In genomic region chr17:81918762-81919545, GRCh38 we compare ENCODE assay signal across 11 cellular contexts. TPM values are rescaled to one million over a fixed set of nuclear protein-coding genes. Genes with fewer than 3 reads are reported as not detected.
A peak's percentile ranks its signal among the peaks of the same experiment; 100 is the strongest.
DNase-seq lines count a peak whose midpoint lies in the region; ATAC-seq, FAIRE-seq and TF ChIP-seq lines count a peak whose summit lies in the region.
"Had no signal": no experiment of that assay in that cellular context is flagged by ENCODE, and none has a peak within 500 bp of the region (broad histone marks: within the 10 kb centered on the region; RNA-seq: fewer than 3 reads in every experiment).

No MANE protein-coding gene starts in this region.

- no peak for TF ChIP-seq POLR2A in K562 (conservative IDR thresholded peaks at IDR 0.05)
- no peak for TF ChIP-seq POLR2A in testis (IDR thresholded peaks at IDR 0.05)

- H3K79me2 ChIP-seq in K562 (ENCODE audit: control insufficient read depth, insufficient read depth, low read length) = peaks cover 81% of the 10 kb centered on the region

- H3K27ac Mint-ChIP-seq in Caco-2 (ENCODE audit: unreplicated experiment) = peak overlapping the region; percentile 90
- H3K27ac Mint-ChIP-seq in IgD-negative memory B cell = peak overlapping the region in 1 of 3 donors; percentile 84
- no peak overlapping the region for H3K27ac Mint-ChIP-seq in nephron

- H3K4me3 ChIP-seq in Caco-2 (ENCODE audit: low read depth, low read length) (no peak overlapping the region), K562 (no peak overlapping the region), testis (no peak overlapping the region)

- H3K36me3 ChIP-seq in Caco-2 (ENCODE audit: control insufficient read depth, insufficient read depth, low read length) = peaks cover 14% of the 10 kb centered on the region
- peaks cover 69% of the 10 kb centered on the region for H3K36me3 ChIP-seq in K562 (ENCODE audit: control insufficient read depth, insufficient read depth, low read length)
- H3K36me3 ChIP-seq in testis (ENCODE audit: low read depth, missing control alignments) = no peaks in the 10 kb centered on the region

- 55% methylated on average over 15 of the region's 15 CpGs for WGBS in K562 (ENCODE audit: insufficient coverage, low coverage, missing lambda C conversion rate)
- WGBS in testis, 2 donors = 76 to 86% methylated on average over 15 of the region's 15 CpGs

- FAIRE-seq in K562 (lab: Jason Lieb, UNC) = peak; percentile 61
- FAIRE-seq: G401.6, keratinocyte had no signal

- H3K4me1 ChIP-seq in Caco-2 (peaks cover 17% of the 10 kb centered on the region), K562 (replicated peaks in 1 of 2; ENCODE audit: control insufficient read depth in 2 of 2, insufficient read depth in 2 of 2, low read length in 2 of 2) (peaks cover 39 to 90% of the 10 kb centered on the region in 2 experiments), testis (peaks cover 28% of the 10 kb centered on the region)

- no peak overlapping the region for H2AFZ ChIP-seq in K562 (ENCODE audit: low read depth, low read length)

- no peak for TF ChIP-seq RAD21 in K562 (CRISPR knock-in tag; conservative IDR thresholded peaks at IDR 0.05 in 1 of 2, IDR thresholded peaks at IDR 0.05 in 1 of 2)

- CTCF ChIA-PET in Caco-2 (lab: Charles Lee) = no interaction called here
- CTCF ChIA-PET in K562 (lab: Yijun Ruan, JAX; ENCODE audit: low intra/inter-chr PET ratio) = no interaction called here

- H3K4me3 Mint-ChIP-seq in Caco-2 (ENCODE audit: unreplicated experiment) = peak overlapping the region; percentile 93
- H3K4me3 Mint-ChIP-seq in IgD-negative memory B cell = peak overlapping the region in 3 of 4 donors; percentile 34 to 92 (median 67)
- peak overlapping the region; percentile 85 to 88 (median 87) for H3K4me3 Mint-ChIP-seq in nephron

- DNase-seq in Caco-2 = no peak
- DNase-seq in K562 (ENCODE audit: extremely low read depth in 1 of 4, low spot score in 3 of 4) = peak in 1 of 4 experiments; percentile 43
- no peak for DNase-seq in NCI-H1048 (lab: John Stamatoyannopoulos, UW)
- no peak for DNase-seq in cerebellar nuclear complex (lab: John Stamatoyannopoulos, UW)
- no peak for DNase-seq in testis
- DNase-seq: cortex of kidney had no signal

- H3K36me3 Mint-ChIP-seq in Caco-2 (ENCODE audit: insufficient read depth, unreplicated experiment) = peaks cover 88% of the 10 kb centered on the region
- H3K36me3 Mint-ChIP-seq in IgD-negative memory B cell = no peaks in the 10 kb centered on the region
- H3K36me3 Mint-ChIP-seq in nephron (ENCODE audit: low read depth) = peaks cover 24% of the 10 kb centered on the region

- H3K4me2 ChIP-seq in K562 (ENCODE audit: insufficient read depth, low read length) = peak overlapping the region; percentile 9; the same call in 1 of the 2 replicates

- BruUV-seq in Caco-2 (replicated peaks; lab: Mats Ljungman, UMichigan) (no TSS peak), K562 (replicated peaks; lab: Mats Ljungman, UMichigan) (no TSS peak)

- in situ Hi-C loops in K562 (cut with MboI) = no loop called here

- intact Hi-C loops in Caco-2 (cut with micrococcal nuclease; ENCODE audit: unreplicated experiment) (loop anchor here (1.0 kb wide), 1 partner anchor 7 kb away; no protein-coding TSS in a partner anchor), K562 (cut with micrococcal nuclease) (no loop called here), testis (cut with DNase I; ENCODE audit: low total_unique reads) (no loop called here)

- peaks cover 18% of the 10 kb centered on the region; the same call in 1 of the 2 replicates for H4K20me1 ChIP-seq in K562 (replicated peaks; ENCODE audit: control insufficient read depth, insufficient read depth, low read length)

- H3K4me1 Mint-ChIP-seq in Caco-2 (ENCODE audit: low read depth, unreplicated experiment) = peaks cover 29% of the 10 kb centered on the region
- H3K4me1 Mint-ChIP-seq in IgD-negative memory B cell = peaks cover 12 to 18% (median 14%) of the 10 kb centered on the region in 3 donors
- H3K4me1 Mint-ChIP-seq in nephron = peaks cover 17% of the 10 kb centered on the region

- H3K9me3 ChIP-seq in Caco-2 (no peaks in the 10 kb centered on the region), K562 (replicated peaks; ENCODE audit: control insufficient read depth, insufficient read depth, low read depth, low read length) (no peaks in the 10 kb centered on the region), testis (no peaks in the 10 kb centered on the region)

- TF ChIP-seq CTCF in Caco-2 (IDR thresholded peaks at IDR 0.05; ENCODE audit: insufficient read depth in 1 of 2, low read depth in 1 of 2, low read length in 1 of 2, severe bottlenecking in 1 of 2, unreplicated experiment in 1 of 2) (no peak), K562 (IDR thresholded peaks at IDR 0.05 in 2 of 3, conservative IDR thresholded peaks at IDR 0.05 in 1 of 3; ENCODE audit: insufficient read depth in 2 of 3, low read depth in 1 of 3, low read length in 3 of 3) (no peak), nephron (IDR thresholded peaks at IDR 0.05; ENCODE audit: unreplicated experiment in 3 of 3) (no peak), testis (IDR thresholded peaks at IDR 0.05) (no peak)

- peak overlapping the region in 1 of 2 experiments; percentile 73; a peak in 2 of 4 replicates for H3K9ac ChIP-seq in K562 (ENCODE audit: insufficient read depth in 1 of 2, low read depth in 2 of 2, low read length in 2 of 2)

- POLR2A ChIA-PET in Caco-2 (lab: Charles Lee) (no interaction called here), K562 (lab: Yijun Ruan, JAX) (interaction anchor here (1.0 kb wide), 1 partner anchor 14 kb away, joined by 4 read pairs; no protein-coding TSS in a partner anchor)

- ATAC-seq in K562 (no peak), GM19324 (IDR thresholded peaks at IDR 0.05; ENCODE audit: low FRiP score, unreplicated experiment) (no peak)

- H3K27me3 ChIP-seq in Caco-2 (replicated peaks; ENCODE audit: control insufficient read depth, insufficient read depth, low read length) (no peaks in the 10 kb centered on the region), K562 (ENCODE audit: control insufficient read depth in 2 of 2, insufficient read depth in 2 of 2, low read length in 2 of 2) (no peaks in the 10 kb centered on the region), testis (no peaks in the 10 kb centered on the region)

- peaks cover 6% of the 10 kb centered on the region for H3K9me1 ChIP-seq in K562 (ENCODE audit: control insufficient read depth, insufficient read depth, low read length)

- peak overlapping the region; percentile 33; the same call in 1 of the 3 replicates for H3K27ac ChIP-seq in K562 (ENCODE audit: extremely low read depth, low read depth, low read length)
- no peak overlapping the region for H3K27ac ChIP-seq in testis

- H3K9me3 Mint-ChIP-seq in Caco-2 (ENCODE audit: unreplicated experiment) (no peaks in the 10 kb centered on the region), IgD-negative memory B cell (no peaks in the 10 kb centered on the region), nephron (no peaks in the 10 kb centered on the region)

- no peak for TF ChIP-seq EP300 in K562 (IDR thresholded peaks at IDR 0.05; ENCODE audit: low read length)

- H3K27me3 Mint-ChIP-seq in Caco-2 (ENCODE audit: insufficient read depth, unreplicated experiment) = no peaks in the 10 kb centered on the region
- no peaks in the 10 kb centered on the region for H3K27me3 Mint-ChIP-seq in IgD-negative memory B cell
- H3K27me3 Mint-ChIP-seq in nephron (ENCODE audit: low read depth) = peaks cover 4% of the 10 kb centered on the region

RNA-seq across cellular contexts. Expression of gene SIRT7, which starts 1.0 kb away (rescaled TPM):
- total RNA-seq in Caco-2 (2022) (55.6 and 57.4 TPM in 2 replicates), K562 (2014; rRNA removed) (42.2 and 49.3 TPM in 2 replicates), K562 (2014; rRNA removed; fragmentation: Illumina TruSeq; extraction: Trizol) (9.0 and 9.8 TPM in 2 replicates), K562 (2015; rRNA removed; fragmentation: Illumina TruSeq; extraction: Trizol) (23.6 and 24.6 TPM in 2 replicates), K562 (2021) (35.7 and 44.1 TPM in 2 replicates), testis (10 to 100 TPM; 48.4 to 59.3 TPM)
- polyA plus RNA-seq in IgD-negative memory B cell (31.6 TPM), K562 (2011; rRNA removed) (9.3 and 11.7 TPM in 2 replicates), K562 (2014; fragmentation: Illumina TruSeq; extraction: Trizol) (20.3 and 25.7 TPM in 2 replicates), K562 (2014; fragmentation: Nextera tagmentation; extraction: Ambion mirVana) (1 to 10 TPM; 1.6 to 2.0 TPM), K562 (2014; rRNA removed) (43.9 and 54.8 TPM in 2 replicates), testis (ENCODE audit: insufficient read depth, low read depth, low replicate concordance) (34.1 TPM)
- 90.9 and 205 TPM in 2 replicates for total RNA-seq in K562 (2011; cell fraction: chromatin; rRNA removed; ENCODE audit: low replicate concordance)
- total RNA-seq in K562 (2011; cell fraction: nucleolus; rRNA removed) = 97.4 and 110 TPM in 2 replicates
- total RNA-seq in K562 (2011; cell fraction: nucleoplasm; rRNA removed) = 93.3 and 125 TPM in 2 replicates
- polyA plus RNA-seq in K562 (2011; cell fraction: cytosol; rRNA removed) = 11.2 and 16.2 TPM in 2 replicates
- 56.9 and 86.9 TPM in 2 replicates for polyA plus RNA-seq in K562 (2011; cell fraction: nucleus; rRNA removed)
- 36.1 and 36.9 TPM in 2 replicates for polyA plus RNA-seq in K562 (2012)
- polyA minus RNA-seq in K562 (2011; rRNA and poly(A)+ RNA removed) = 18.7 and 21.5 TPM in 2 replicates
- polyA minus RNA-seq in K562 (2011; cell fraction: cytosol; rRNA and poly(A)+ RNA removed) = 22.3 and 25.1 TPM in 2 replicates
- 27.7 and 31.4 TPM in 2 replicates for polyA minus RNA-seq in K562 (2011; cell fraction: nucleus; rRNA and poly(A)+ RNA removed)

RNA-seq across cellular contexts. Expression of gene PCYT2, which starts 7.8 kb away (rescaled TPM):
- total RNA-seq in Caco-2 (2022) (125 and 151 TPM in 2 replicates), K562 (2014; rRNA removed) (123 and 139 TPM in 2 replicates), K562 (2014; rRNA removed; fragmentation: Illumina TruSeq; extraction: Trizol) (42.7 and 57.5 TPM in 2 replicates), K562 (2015; rRNA removed; fragmentation: Illumina TruSeq; extraction: Trizol) (81.7 and 82.5 TPM in 2 replicates), K562 (2021) (125 and 134 TPM in 2 replicates), testis (100 to 1,000 TPM; 171 to 438 TPM)
- polyA plus RNA-seq in IgD-negative memory B cell (20.0 TPM), K562 (2011; rRNA removed) (71.5 and 97.8 TPM in 2 replicates), K562 (2014; fragmentation: Illumina TruSeq; extraction: Trizol) (83.7 and 95.3 TPM in 2 replicates), K562 (2014; fragmentation: Nextera tagmentation; extraction: Ambion mirVana) (1 to 10 TPM in 1 of 2 experiments, under 1 TPM in 1; 0.92 to 1.6 TPM), K562 (2014; rRNA removed) (131 and 133 TPM in 2 replicates), testis (ENCODE audit: insufficient read depth, low read depth, low replicate concordance) (488 TPM)
- total RNA-seq in K562 (2011; cell fraction: chromatin; rRNA removed; ENCODE audit: low replicate concordance) = 142 and 422 TPM in 2 replicates
- 366 and 427 TPM in 2 replicates for total RNA-seq in K562 (2011; cell fraction: nucleolus; rRNA removed)
- total RNA-seq in K562 (2011; cell fraction: nucleoplasm; rRNA removed) = 182 and 225 TPM in 2 replicates
- polyA plus RNA-seq in K562 (2011; cell fraction: cytosol; rRNA removed) = 77.5 and 97.1 TPM in 2 replicates
- polyA plus RNA-seq in K562 (2011; cell fraction: nucleus; rRNA removed) = 473 and 533 TPM in 2 replicates
- polyA plus RNA-seq in K562 (2012) = 94.8 and 147 TPM in 2 replicates
- polyA minus RNA-seq in K562 (2011; rRNA and poly(A)+ RNA removed) = 48.7 and 49.2 TPM in 2 replicates
- polyA minus RNA-seq in K562 (2011; cell fraction: cytosol; rRNA and poly(A)+ RNA removed) = 35.6 and 49.0 TPM in 2 replicates
- 127 and 186 TPM in 2 replicates for polyA minus RNA-seq in K562 (2011; cell fraction: nucleus; rRNA and poly(A)+ RNA removed)

RNA-seq across cellular contexts. Expression of gene MAFG, which starts 8.6 kb away (rescaled TPM):
- total RNA-seq in Caco-2 (2022) (28.9 and 29.1 TPM in 2 replicates), K562 (2014; rRNA removed) (27.3 and 30.1 TPM in 2 replicates), K562 (2014; rRNA removed; fragmentation: Illumina TruSeq; extraction: Trizol) (16.3 and 16.9 TPM in 2 replicates), K562 (2015; rRNA removed; fragmentation: Illumina TruSeq; extraction: Trizol) (23.6 and 24.9 TPM in 2 replicates), K562 (2021) (46.7 and 58.1 TPM in 2 replicates), testis (10 to 100 TPM; 31.7 to 36.9 TPM)
- polyA plus RNA-seq in IgD-negative memory B cell (1.6 TPM), K562 (2011; rRNA removed) (22.4 and 31.8 TPM in 2 replicates), K562 (2014; fragmentation: Illumina TruSeq; extraction: Trizol) (31.2 and 36.3 TPM in 2 replicates), K562 (2014; fragmentation: Nextera tagmentation; extraction: Ambion mirVana) (1 to 10 TPM; 1.1 to 2.8 TPM), K562 (2014; rRNA removed) (44.8 and 46.7 TPM in 2 replicates), testis (ENCODE audit: insufficient read depth, low read depth, low replicate concordance) (21.8 TPM)
- total RNA-seq in K562 (2011; cell fraction: chromatin; rRNA removed; ENCODE audit: low replicate concordance) = 86.9 and 142 TPM in 2 replicates
- 78.0 and 85.0 TPM in 2 replicates for total RNA-seq in K562 (2011; cell fraction: nucleolus; rRNA removed)
- 64.7 and 70.4 TPM in 2 replicates for total RNA-seq in K562 (2011; cell fraction: nucleoplasm; rRNA removed)
- polyA plus RNA-seq in K562 (2011; cell fraction: cytosol; rRNA removed) = 35.6 and 35.9 TPM in 2 replicates
- 200 and 206 TPM in 2 replicates for polyA plus RNA-seq in K562 (2011; cell fraction: nucleus; rRNA removed)
- 32.4 and 47.9 TPM in 2 replicates for polyA plus RNA-seq in K562 (2012)
- 10.6 and 14.3 TPM in 2 replicates for polyA minus RNA-seq in K562 (2011; rRNA and poly(A)+ RNA removed)
- 12.7 and 17.1 TPM in 2 replicates for polyA minus RNA-seq in K562 (2011; cell fraction: cytosol; rRNA and poly(A)+ RNA removed)
- 15.9 and 20.3 TPM in 2 replicates for polyA minus RNA-seq in K562 (2011; cell fraction: nucleus; rRNA and poly(A)+ RNA removed)

RNA-seq across cellular contexts. Expression of gene NPB, which starts 16.9 kb away (rescaled TPM):
- 0.37 and 0.68 TPM in 2 replicates for total RNA-seq in Caco-2 (2022)
- polyA plus RNA-seq in IgD-negative memory B cell = not detected
- total RNA-seq in K562 (2011; cell fraction: chromatin; rRNA removed; ENCODE audit: low replicate concordance) = 0.86 and 1.5 TPM in 2 replicates
- 1.3 TPM in 2 replicates for total RNA-seq in K562 (2011; cell fraction: nucleolus; rRNA removed)
- 1.2 and 1.4 TPM in 2 replicates for total RNA-seq in K562 (2011; cell fraction: nucleoplasm; rRNA removed)
- total RNA-seq in K562 (2014; rRNA removed) = 0.14 and 0.57 TPM in 2 replicates
- 0.07 TPM in 1 of 2 replicates, not detected in the other for total RNA-seq in K562 (2014; rRNA removed; fragmentation: Illumina TruSeq; extraction: Trizol)
- total RNA-seq in K562 (2015; rRNA removed; fragmentation: Illumina TruSeq; extraction: Trizol) = 0.07 and 0.30 TPM in 2 replicates
- total RNA-seq in K562 (2021) = 0.53 and 0.65 TPM in 2 replicates
- 0.03 and 0.07 TPM in 2 replicates for polyA plus RNA-seq in K562 (2011; rRNA removed)
- 0.06 and 0.88 TPM in 2 replicates for polyA plus RNA-seq in K562 (2011; cell fraction: cytosol; rRNA removed)
- polyA plus RNA-seq in K562 (2011; cell fraction: nucleus; rRNA removed) = 0.26 TPM in 1 of 2 replicates, not detected in the other
- 0.52 TPM in 1 of 2 replicates, not detected in the other for polyA plus RNA-seq in K562 (2012)
- 0.07 TPM in 1 of 2 replicates, not detected in the other for polyA plus RNA-seq in K562 (2014; fragmentation: Illumina TruSeq; extraction: Trizol)
- polyA plus RNA-seq in K562 (2014; fragmentation: Nextera tagmentation; extraction: Ambion mirVana) = under 1 TPM; 0.43 to 0.61 TPM
- 0.07 TPM in 1 of 2 replicates, not detected in the other for polyA plus RNA-seq in K562 (2014; rRNA removed)
- 0.21 TPM in 2 replicates for polyA minus RNA-seq in K562 (2011; rRNA and poly(A)+ RNA removed)
- not detected in 2 replicates for polyA minus RNA-seq in K562 (2011; cell fraction: cytosol; rRNA and poly(A)+ RNA removed)
- 0.40 and 0.78 TPM in 2 replicates for polyA minus RNA-seq in K562 (2011; cell fraction: nucleus; rRNA and poly(A)+ RNA removed)
- total RNA-seq in testis = 10 to 100 TPM; 22.7 to 27.3 TPM
- polyA plus RNA-seq in testis (ENCODE audit: insufficient read depth, low read depth, low replicate concordance) = 1.8 TPM
- polyA plus RNA-seq: keratinocyte had no signal

RNA-seq across cellular contexts. Expression of gene PYCR1, which starts 18.1 kb away (rescaled TPM):
- total RNA-seq in Caco-2 (2022) (200 and 203 TPM in 2 replicates), K562 (2014; rRNA removed) (215 and 290 TPM in 2 replicates), K562 (2014; rRNA removed; fragmentation: Illumina TruSeq; extraction: Trizol) (72.4 and 95.4 TPM in 2 replicates), K562 (2015; rRNA removed; fragmentation: Illumina TruSeq; extraction: Trizol) (120 and 126 TPM in 2 replicates), K562 (2021) (302 and 328 TPM in 2 replicates), testis (10 to 100 TPM; 13.8 to 19.2 TPM)
- polyA plus RNA-seq in IgD-negative memory B cell (3.6 TPM), K562 (2011; rRNA removed) (188 and 273 TPM in 2 replicates), K562 (2014; fragmentation: Illumina TruSeq; extraction: Trizol) (183 and 278 TPM in 2 replicates), K562 (2014; fragmentation: Nextera tagmentation; extraction: Ambion mirVana) (10 to 100 TPM; 11.7 to 18.6 TPM), K562 (2014; rRNA removed) (270 and 349 TPM in 2 replicates), testis (ENCODE audit: insufficient read depth, low read depth, low replicate concordance) (28.9 TPM)
- 35.2 and 129 TPM in 2 replicates for total RNA-seq in K562 (2011; cell fraction: chromatin; rRNA removed; ENCODE audit: low replicate concordance)
- total RNA-seq in K562 (2011; cell fraction: nucleolus; rRNA removed) = 138 and 157 TPM in 2 replicates
- total RNA-seq in K562 (2011; cell fraction: nucleoplasm; rRNA removed) = 86.4 and 88.3 TPM in 2 replicates
- polyA plus RNA-seq in K562 (2011; cell fraction: cytosol; rRNA removed) = 301 and 524 TPM in 2 replicates
- polyA plus RNA-seq in K562 (2011; cell fraction: nucleus; rRNA removed) = 256 and 278 TPM in 2 replicates
- 283 and 370 TPM in 2 replicates for polyA plus RNA-seq in K562 (2012)
- polyA minus RNA-seq in K562 (2011; rRNA and poly(A)+ RNA removed) = 107 and 155 TPM in 2 replicates
- polyA minus RNA-seq in K562 (2011; cell fraction: cytosol; rRNA and poly(A)+ RNA removed) = 127 and 130 TPM in 2 replicates
- polyA minus RNA-seq in K562 (2011; cell fraction: nucleus; rRNA and poly(A)+ RNA removed) = 35.5 and 52.4 TPM in 2 replicates
